8 cellular contexts compared by ENCODE assay signal in the genomic region with DNA sequence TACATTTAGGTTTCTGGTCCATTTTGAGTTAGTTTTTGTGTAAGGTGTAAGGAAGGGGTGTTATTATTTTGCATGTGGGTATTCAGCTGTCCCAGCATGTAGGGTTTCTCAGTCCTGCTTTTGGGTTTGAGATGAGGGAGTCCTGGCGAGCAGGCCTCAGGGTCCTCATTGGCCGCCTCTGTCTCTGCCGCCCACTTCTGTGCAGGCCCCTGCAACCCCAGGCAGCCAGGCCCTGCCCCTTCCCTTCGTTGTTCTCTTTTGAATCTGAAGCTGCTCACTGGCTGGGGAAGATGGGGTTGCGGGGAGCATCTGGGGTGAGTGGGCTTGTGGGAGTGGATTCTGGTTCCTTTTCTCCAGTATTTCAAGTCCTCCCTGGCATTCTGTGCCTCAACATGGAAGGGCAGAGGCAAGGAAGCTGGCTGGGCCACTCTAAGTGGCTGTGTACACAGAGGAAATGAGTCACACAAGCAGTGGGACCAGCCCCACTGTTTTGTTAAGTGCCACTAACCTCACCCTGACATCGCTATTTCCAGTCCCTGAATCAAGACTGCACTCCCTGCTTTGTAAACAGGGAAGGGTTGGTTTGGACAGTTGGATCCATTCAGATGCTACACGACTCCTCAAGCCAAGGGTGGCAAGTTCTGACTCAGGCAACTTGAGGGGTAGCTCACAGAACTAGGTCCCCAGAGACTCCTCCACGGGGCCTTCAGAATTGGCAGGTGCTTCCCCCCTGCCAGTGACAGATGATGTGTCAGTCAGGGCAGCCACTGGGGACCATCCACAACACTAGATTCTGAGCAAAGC. TPM values are rescaled to one million over a fixed set of nuclear protein-coding genes. Genes with fewer than 3 reads are reported as not detected.
DNase-seq lines count a peak whose midpoint lies in the region; ATAC-seq, FAIRE-seq and TF ChIP-seq lines count a peak whose summit lies in the region.
"Not testable (repeated sequence)": the region's sequence is repeated elsewhere in the genome, so short reads cannot be mapped to it uniquely, and the experiment has no call there.

No MANE protein-coding gene starts in this region.

- POLR2A ChIA-PET in endothelial cell of umbilical vein (lab: Charles Lee): not testable (repeated sequence)

- not testable (repeated sequence) for H3K4me1 Mint-ChIP-seq in type B pancreatic cell (ENCODE audit: unreplicated experiment)

- not testable (repeated sequence) for TF ChIP-seq POLR2A in endothelial cell of umbilical vein (IDR thresholded peaks at IDR 0.05; ENCODE audit: low read depth, low read length)

- not testable (repeated sequence) for BruUV-seq in endothelial cell of umbilical vein (replicated peaks; lab: Mats Ljungman, UMichigan)

- ATAC-seq in GM21717 (IDR thresholded peaks at IDR 0.05; ENCODE audit: unreplicated experiment) (peak; percentile 65), HG03354 (IDR thresholded peaks at IDR 0.05; ENCODE audit: poor library complexity, severe bottlenecking, unreplicated experiment) (peak; percentile 91), mucosa of descending colon (peak; percentile 99)

- peak overlapping the region; percentile 73 for H3K27ac Mint-ChIP-seq in type B pancreatic cell

- FAIRE-seq in endothelial cell of umbilical vein (lab: Jason Lieb, UNC): peak; percentile 98

- H3K4me2 ChIP-seq in endothelial cell of umbilical vein (ENCODE audit: insufficient read depth, low read length): not testable (repeated sequence)

- H3K9me3 ChIP-seq in endothelial cell of umbilical vein (replicated peaks; ENCODE audit: control insufficient read depth, insufficient read depth, low read length); mucosa of descending colon: not testable (repeated sequence)

- TF ChIP-seq CTCF in endothelial cell of umbilical vein (IDR thresholded peaks at IDR 0.05; ENCODE audit: extremely low read depth in 1 of 2, insufficient read depth in 1 of 2, low read depth in 1 of 2, low read length in 2 of 2); mucosa of descending colon (IDR thresholded peaks at IDR 0.05); type B pancreatic cell (conservative IDR thresholded peaks at IDR 0.05): not testable (repeated sequence)

- not testable (repeated sequence) for H3K9me1 ChIP-seq in endothelial cell of umbilical vein (replicated peaks; ENCODE audit: control insufficient read depth, extremely low read depth, insufficient read depth, low read length)

- not testable (repeated sequence) for H3K27me3 Mint-ChIP-seq in type B pancreatic cell

- H3K4me1 ChIP-seq in endothelial cell of umbilical vein (ENCODE audit: control insufficient read depth, extremely low read depth, insufficient read depth, low read length); mucosa of descending colon (ENCODE audit: low read depth): not testable (repeated sequence)

- not testable (repeated sequence) for H3K79me2 ChIP-seq in endothelial cell of umbilical vein (ENCODE audit: control insufficient read depth, insufficient read depth, low read length)

- H3K36me3 ChIP-seq in endothelial cell of umbilical vein (ENCODE audit: control insufficient read depth in 2 of 2, extremely low read depth in 1 of 2, insufficient read depth in 2 of 2, low read length in 2 of 2); mucosa of descending colon (ENCODE audit: low read depth): not testable (repeated sequence)

- dilution Hi-C loops in endothelial cell of umbilical vein (cut with MboI; ENCODE audit: extremely low pct_ligation_motif_present, low sequenced_read_pairs): not testable (repeated sequence)

- CTCF ChIA-PET in endothelial cell of umbilical vein (lab: Charles Lee): not testable (repeated sequence)

- H2AFZ ChIP-seq in endothelial cell of umbilical vein (ENCODE audit: low read depth, low read length): not testable (repeated sequence)

- H3K36me3 Mint-ChIP-seq in type B pancreatic cell: not testable (repeated sequence)

- not testable (repeated sequence) for H3K9ac ChIP-seq in endothelial cell of umbilical vein (replicated peaks; ENCODE audit: extremely low read depth, insufficient read depth, low read length)

- H3K27ac ChIP-seq in endothelial cell of umbilical vein (ENCODE audit: insufficient read depth, low read depth, low read length): peak overlapping the region; percentile 32

- H3K4me3 ChIP-seq in endothelial cell of umbilical vein (replicated peaks in 1 of 3; ENCODE audit: insufficient read depth in 1 of 3, low read depth in 1 of 3, low read length in 3 of 3); mucosa of descending colon: not testable (repeated sequence)

- peak; percentile 10 for DNase-seq in GM03348 (ENCODE audit: low spot score)
- peak; percentile 49 for DNase-seq in NCI-H460 (ENCODE audit: extremely low read depth, low read depth)
- peak; percentile 40 for DNase-seq in activated CD4-positive, CD25-positive, alpha-beta regulatory T cell treated with anti-CD3 and anti-CD28 coated beads, Interleukin-2, amount 50 U/mL, for 72 hours
- DNase-seq in endothelial cell of umbilical vein (ENCODE audit: low read depth, low spot score): peak; percentile 53
- peak in 2 of 3 donors; percentile 63 to 74 for DNase-seq in mucosa of descending colon
- not testable (repeated sequence) for DNase-seq in type B pancreatic cell (ENCODE audit: extremely low spot score, unreplicated experiment)

- intact Hi-C loops in endothelial cell of umbilical vein (cut with micrococcal nuclease); mucosa of descending colon (cut with DNase I, micrococcal nuclease): not testable (repeated sequence)

- H3K4me3 Mint-ChIP-seq in type B pancreatic cell: not testable (repeated sequence)

- not testable (repeated sequence) for H4K20me1 ChIP-seq in endothelial cell of umbilical vein (replicated peaks; ENCODE audit: control insufficient read depth, extremely low read depth, insufficient read depth, low read length)

- not testable (repeated sequence) for H3K27me3 ChIP-seq in endothelial cell of umbilical vein (ENCODE audit: control insufficient read depth in 2 of 2, insufficient read depth in 2 of 2, low read length in 2 of 2)

- not testable (repeated sequence) for H3K9me3 Mint-ChIP-seq in type B pancreatic cell

TF ChIP-seq in endothelial cell of umbilical vein, 7 proteins besides CTCF, POLR2A, EP300 and RAD21:
- TF ChIP-seq FOS (IDR thresholded peaks at IDR 0.05; ENCODE audit: borderline replicate concordance, insufficient read depth, low read length) (peak; percentile 11), JUN (IDR thresholded peaks at IDR 0.05; ENCODE audit: borderline replicate concordance, insufficient read depth, insufficient read length, low read depth) (peak; percentile 21)

RNA-seq across cellular contexts. Expression of gene PLEKHM1, which starts 28.8 kb away (rescaled TPM):
- 8.1 and 9.7 TPM in 2 replicates for total RNA-seq in NCI-H460 (2014; rRNA removed; shearing (Covaris generic))
- polyA plus RNA-seq in NCI-H460 (2014; cell fraction: nucleus; rRNA removed): 5.9 and 121 TPM in 2 replicates
- total RNA-seq in endothelial cell of umbilical vein (52.0 and 54.8 TPM in 2 replicates), mucosa of descending colon (10 to 100 TPM; 59.1 to 71.3 (median 68.7) TPM), type B pancreatic cell (ENCODE audit: low replicate concordance) (42.1 and 63.1 TPM in 2 replicates)
- polyA plus RNA-seq in endothelial cell of umbilical vein: 29.7 and 36.5 TPM in 2 replicates
- 17.4 and 22.1 TPM in 2 replicates for polyA plus RNA-seq in endothelial cell of umbilical vein (2011; cell fraction: cytosol; rRNA removed)
- polyA plus RNA-seq in endothelial cell of umbilical vein (2011; cell fraction: nucleus; rRNA removed): 33.9 and 50.4 TPM in 2 replicates
- 36.4 and 43.4 TPM in 2 replicates for polyA plus RNA-seq in endothelial cell of umbilical vein (2012)
- polyA minus RNA-seq in endothelial cell of umbilical vein: 84.5 and 99.4 TPM in 2 replicates
- 17.5 TPM for polyA minus RNA-seq in endothelial cell of umbilical vein (2011; cell fraction: cytosol; rRNA and poly(A)+ RNA removed)
- polyA minus RNA-seq in endothelial cell of umbilical vein (2011; cell fraction: nucleus; rRNA and poly(A)+ RNA removed): 43.8 and 46.4 TPM in 2 replicates

RNA-seq across cellular contexts. Expression of gene ARHGAP27, which starts 29.1 kb away (rescaled TPM):
- 3.5 and 4.5 TPM in 2 replicates for total RNA-seq in NCI-H460 (2014; rRNA removed; shearing (Covaris generic))
- 20.2 and 32.4 TPM in 2 replicates for polyA plus RNA-seq in NCI-H460 (2014; cell fraction: nucleus; rRNA removed)
- total RNA-seq in endothelial cell of umbilical vein (40.4 and 47.0 TPM in 2 replicates), mucosa of descending colon (100 to 1,000 TPM in 2 of 3 donors, 10 to 100 TPM in 1; 88.7 to 199 (median 165) TPM), type B pancreatic cell (ENCODE audit: low replicate concordance) (26.8 and 56.2 TPM in 2 replicates)
- 21.0 and 26.3 TPM in 2 replicates for polyA plus RNA-seq in endothelial cell of umbilical vein
- 10.5 and 14.8 TPM in 2 replicates for polyA plus RNA-seq in endothelial cell of umbilical vein (2011; cell fraction: cytosol; rRNA removed)
- 88.2 and 110 TPM in 2 replicates for polyA plus RNA-seq in endothelial cell of umbilical vein (2011; cell fraction: nucleus; rRNA removed)
- polyA plus RNA-seq in endothelial cell of umbilical vein (2012): 8.4 and 14.1 TPM in 2 replicates
- 18.7 and 31.0 TPM in 2 replicates for polyA minus RNA-seq in endothelial cell of umbilical vein
- 7.2 TPM for polyA minus RNA-seq in endothelial cell of umbilical vein (2011; cell fraction: cytosol; rRNA and poly(A)+ RNA removed)
- polyA minus RNA-seq in endothelial cell of umbilical vein (2011; cell fraction: nucleus; rRNA and poly(A)+ RNA removed): 26.7 and 50.3 TPM in 2 replicates
